In genomic region chr5:15850536-15850935, GRCh38 we compare ENCODE assay signal across 22 cellular contexts.
DNase-seq lines count a peak whose midpoint lies in the region; ATAC-seq and TF ChIP-seq lines count a peak whose summit lies in the region.
"Had no signal": no experiment of that assay in that cellular context is flagged by ENCODE, and none has a peak within 500 bp of the region (broad histone marks: within the 10 kb centered on the region; RNA-seq: fewer than 3 reads in every experiment).

No MANE protein-coding gene starts in this region.

- H3K9me3 Mint-ChIP-seq in brain (peaks cover 0 to 13% (median 4%) of the 10 kb centered on the region in 5 experiments), neural crest cell (peaks cover 5% of the 10 kb centered on the region)

- WGBS in heart left ventricle, 4 donors, result 39 to 46% (median 43%) methylated on average over 5 of the region's 5 CpGs
- 89% methylated on average over 5 of the region's 5 CpGs for WGBS in mesenchymal stem cell

- no peak overlapping the region for H2AK5ac ChIP-seq in mesenchymal stem cell (ENCODE audit: low read length, severe bottlenecking)

- H3K36me3 Mint-ChIP-seq in brain (no peaks in the 10 kb centered on the region), neural crest cell (ENCODE audit: low read depth) (peaks cover 5% of the 10 kb centered on the region)

- no peak overlapping the region for H3K14ac ChIP-seq in mesenchymal stem cell (ENCODE audit: low read length in 2 of 2)

- H2BK12ac ChIP-seq in mesenchymal stem cell (ENCODE audit: low read length in 2 of 2), result no peak overlapping the region

- TF ChIP-seq POLR2A in heart left ventricle (IDR thresholded peaks at IDR 0.05), result no peak

- no peak overlapping the region for H2BK15ac ChIP-seq in mesenchymal stem cell (ENCODE audit: low read depth, poor library complexity, severe bottlenecking)

- H3K4me3 Mint-ChIP-seq in brain (peak overlapping the region in 3 of 5 experiments; percentile 14 to 52 (median 30)), neural crest cell (peak overlapping the region; percentile 65)
- H3K4me3 Mint-ChIP-seq: CD4-positive, alpha-beta T cell had no signal

- peaks cover 15% of the 10 kb centered on the region for H3K79me1 ChIP-seq in mesenchymal stem cell (replicated peaks; ENCODE audit: low read length, poor library complexity, severe bottlenecking)

- no peaks in the 10 kb centered on the region for H3K27me3 Mint-ChIP-seq in brain
- H3K27me3 Mint-ChIP-seq in neural crest cell (ENCODE audit: low read depth), result no peaks in the 10 kb centered on the region
- H3K27me3 Mint-ChIP-seq: CD4-positive, alpha-beta T cell had no signal

- H3K27me3 ChIP-seq in heart left ventricle (no peaks in the 10 kb centered on the region), mesenchymal stem cell (ENCODE audit: control insufficient read depth in 1 of 2, insufficient read depth in 1 of 2, low read length in 2 of 2) (no peaks in the 10 kb centered on the region)
- H3K27me3 ChIP-seq: BLaER1 treated with 17β-estradiol and CSF1 and Interleukin-3, amounts not matched to agents 10 nM and 100 nM had no signal

- H3K23ac ChIP-seq in mesenchymal stem cell (ENCODE audit: low read length in 2 of 2), result no peak overlapping the region

- no peak overlapping the region for H3K4me2 ChIP-seq in mesenchymal stem cell (ENCODE audit: low read length, poor library complexity, severe bottlenecking)
- H3K4me2 ChIP-seq: BLaER1 treated with 17β-estradiol and CSF1 and Interleukin-3, amounts not matched to agents 10 nM and 100 nM; PC-9 had no signal

- H3K27ac ChIP-seq in heart left ventricle, result peak overlapping the region in 6 of 12 donors; percentile 3 to 43 (median 30)
- H3K27ac ChIP-seq in mesenchymal stem cell (ENCODE audit: low read length, poor library complexity, severe bottlenecking), result no peak overlapping the region
- H3K27ac ChIP-seq: BLaER1 treated with 17β-estradiol and CSF1 and Interleukin-3, amounts not matched to agents 10 nM and 100 nM; PC-9 had no signal

- H3K27ac Mint-ChIP-seq in brain (peak overlapping the region; percentile 45 to 84 (median 71)), neural crest cell (ENCODE audit: unreplicated experiment) (peak overlapping the region; percentile 91)
- H3K27ac Mint-ChIP-seq: CD4-positive, alpha-beta T cell had no signal

- H3K4me1 Mint-ChIP-seq in brain (peaks cover 22% of the 10 kb centered on the region), neural crest cell (peaks cover 19% of the 10 kb centered on the region)

- no peak overlapping the region for H2AFZ ChIP-seq in mesenchymal stem cell (ENCODE audit: low read depth, low read length)
- H2AFZ ChIP-seq: PC-9 had no signal

- peak in 3 of 4 donors; percentile 21 to 38 (median 35) for ATAC-seq in heart left ventricle
- ATAC-seq in Right ventricle myocardium inferior, result no peak
- ATAC-seq: K562 had no signal

- H3K36me3 ChIP-seq in heart left ventricle (no peaks in the 10 kb centered on the region), mesenchymal stem cell (ENCODE audit: control insufficient read depth in 1 of 2, insufficient read depth in 2 of 2, low read depth in 1 of 2, low read length in 2 of 2) (no peaks in the 10 kb centered on the region)
- H3K36me3 ChIP-seq: BLaER1 treated with 17β-estradiol and CSF1 and Interleukin-3, amounts not matched to agents 10 nM and 100 nM had no signal

- intact Hi-C loops in heart left ventricle (cut with DNase I) (loop anchor here in 1 of 10 donors (10.0 kb wide), 1 partner anchor 54 kb away; no protein-coding TSS in a partner anchor), Right ventricle myocardium inferior (cut with DNase I) (no loop called here)

- no peak overlapping the region for H4K91ac ChIP-seq in mesenchymal stem cell (ENCODE audit: low read length)

- peaks cover 0 to 54% (median 44%) of the 10 kb centered on the region in 12 donors for H3K4me1 ChIP-seq in heart left ventricle
- no peaks in the 10 kb centered on the region for H3K4me1 ChIP-seq in mesenchymal stem cell (ENCODE audit: control insufficient read depth, insufficient read depth, low read depth, low read length)
- H3K4me1 ChIP-seq: BLaER1 treated with 17β-estradiol and CSF1 and Interleukin-3, amounts not matched to agents 10 nM and 100 nM had no signal

- H3K9me3 ChIP-seq in heart left ventricle, result no peaks in the 10 kb centered on the region
- H3K9me3 ChIP-seq in mesenchymal stem cell (ENCODE audit: control insufficient read depth, low read length), result no peaks in the 10 kb centered on the region

- H2BK120ac ChIP-seq in mesenchymal stem cell (ENCODE audit: low read depth, low read length), result no peak overlapping the region

- DNase-seq in heart left ventricle (no peak), Right ventricle myocardium inferior (ENCODE audit: missing footprints) (no peak), epithelial cell of esophagus (ENCODE audit: low read depth) (peak; percentile 51), neural crest cell (ENCODE audit: low read depth, low spot score) (no peak), mesenchymal stem cell (no peak), cortex of kidney (lab: John Stamatoyannopoulos, UW) (no peak)
- DNase-seq: AML-193; CD4-positive, alpha-beta T cell; MV-4-11; NCI-H1105; NCI-H1436 treated with DMSO at 0.1 percent for 48 hours; NCI-H187 treated with DMSO at 0.1 percent for 48 hours; NCI-H2171 treated with DMSO at 0.1 percent for 48 hours; NCI-H345; NCI-H524 treated with DMSO at 0.1 percent for 48 hours; NCI-H82; NK-92 treated with Interleukin-12 subunit alpha and Interleukin-12 subunit beta, amount 100 ng/mL, for 24 hours; PC-9; SHP77 had no signal

- H4K8ac ChIP-seq in mesenchymal stem cell (ENCODE audit: low read length), result no peak overlapping the region

- H3K4me3 ChIP-seq in heart left ventricle (peak overlapping the region in 3 of 12 donors; percentile 6 to 21 (median 6)), epithelial cell of esophagus (ENCODE audit: low read length) (no peak overlapping the region), mesenchymal stem cell (ENCODE audit: insufficient read depth in 1 of 2, low read depth in 1 of 2, low read length in 2 of 2) (no peak overlapping the region)
- H3K4me3 ChIP-seq: BLaER1 treated with 17β-estradiol and CSF1 and Interleukin-3, amounts not matched to agents 10 nM and 100 nM; K562; PC-9 had no signal

- H2BK5ac ChIP-seq in mesenchymal stem cell (ENCODE audit: low read depth, low read length, poor library complexity, severe bottlenecking), result no peak overlapping the region

- H3K9ac ChIP-seq in mesenchymal stem cell (ENCODE audit: low read length), result no peak overlapping the region
- H3K9ac ChIP-seq: BLaER1 treated with 17β-estradiol and CSF1 and Interleukin-3, amounts not matched to agents 10 nM and 100 nM had no signal

- no peak overlapping the region for H3K18ac ChIP-seq in mesenchymal stem cell (ENCODE audit: low read depth in 1 of 2, low read length in 2 of 2)

- H3K4ac ChIP-seq in mesenchymal stem cell (ENCODE audit: low read depth in 1 of 2, low read length in 2 of 2), result no peak overlapping the region

- no peak for TF ChIP-seq CTCF in heart left ventricle (IDR thresholded peaks at IDR 0.05)
- TF ChIP-seq CTCF in brain (conservative IDR thresholded peaks at IDR 0.05), result no peak
- no peak for TF ChIP-seq CTCF in epithelial cell of esophagus (IDR thresholded peaks at IDR 0.05; ENCODE audit: insufficient read depth, low read depth, low read length, missing control alignments)
- TF ChIP-seq CTCF in neural crest cell (conservative IDR thresholded peaks at IDR 0.05), result no peak
